Comparison of ENCODE assay signal across 9 cellular contexts in genomic region chr13:107867701-107868661, GRCh38.
A peak's percentile ranks its signal among the peaks of the same experiment; 100 is the strongest.
DNase-seq lines count a peak whose midpoint lies in the region; ATAC-seq, FAIRE-seq and TF ChIP-seq lines count a peak whose summit lies in the region.
"Had no signal": no experiment of that assay in that cellular context is flagged by ENCODE, and none has a peak within 500 bp of the region (broad histone marks: within the 10 kb centered on the region; RNA-seq: fewer than 3 reads in every experiment).

No MANE protein-coding gene starts in this region.

- no peak for FAIRE-seq in GM12891 (lab: Jason Lieb, UNC)

- DNase-seq in DMS153 (lab: John Stamatoyannopoulos, UW) (peak; percentile 57), NCI-H128 (lab: John Stamatoyannopoulos, UW; ENCODE audit: unreplicated experiment) (peak; percentile 45), glutamatergic neuron (peak; percentile 86), putamen (ENCODE audit: low spot score) (peak; percentile 36), GM12891 (ENCODE audit: insufficient read length, low spot score) (no peak)
- no peak for DNase-seq in activated CD8-positive, alpha-beta memory T cell treated with anti-CD3 and anti-CD28 coated beads, Interleukin-2, amount 10 ng/mL, durations not matched to agents 7 days and 5 days

- no peak for TF ChIP-seq CTCF in glutamatergic neuron (IDR thresholded peaks at IDR 0.05; ENCODE audit: partially characterized antibody, unreplicated experiment)

- H3K4me1 Mint-ChIP-seq in activated CD8-positive, alpha-beta memory T cell treated with anti-CD3 and anti-CD28 coated beads, Interleukin-2, amount 10 ng/mL, durations not matched to agents 7 days and 5 days = peaks cover 4% of the 10 kb centered on the region
- H3K4me1 Mint-ChIP-seq in glutamatergic neuron (ENCODE audit: low read depth, unreplicated experiment) = peaks cover 12% of the 10 kb centered on the region

- H3K36me3 Mint-ChIP-seq in activated CD8-positive, alpha-beta memory T cell treated with anti-CD3 and anti-CD28 coated beads, Interleukin-2, amount 10 ng/mL, durations not matched to agents 7 days and 5 days = peaks cover 4% of the 10 kb centered on the region
- H3K36me3 Mint-ChIP-seq in glutamatergic neuron (ENCODE audit: unreplicated experiment) = no peaks in the 10 kb centered on the region
- H3K36me3 Mint-ChIP-seq: IgD-negative memory B cell had no signal

- CTCF ChIA-PET in activated CD8-positive, alpha-beta memory T cell treated with anti-CD3 and anti-CD28 coated beads, Interleukin-2, amount 10 ng/mL, durations not matched to agents 7 days and 5 days (lab: Charles Lee) = no interaction called here

- peak overlapping the region; percentile 47 for H3K4me3 Mint-ChIP-seq in activated CD8-positive, alpha-beta memory T cell treated with anti-CD3 and anti-CD28 coated beads, Interleukin-2, amount 10 ng/mL, durations not matched to agents 7 days and 5 days
- peak overlapping the region; percentile 89 for H3K4me3 Mint-ChIP-seq in glutamatergic neuron (ENCODE audit: unreplicated experiment)

- peak overlapping the region; percentile 15 for H3K27ac Mint-ChIP-seq in activated CD8-positive, alpha-beta memory T cell treated with anti-CD3 and anti-CD28 coated beads, Interleukin-2, amount 10 ng/mL, durations not matched to agents 7 days and 5 days
- peak overlapping the region; percentile 77 for H3K27ac Mint-ChIP-seq in glutamatergic neuron (ENCODE audit: unreplicated experiment)
- H3K27ac Mint-ChIP-seq: IgD-negative memory B cell had no signal

- TF ChIP-seq POLR2A in GM12891 (IDR thresholded peaks at IDR 0.05; ENCODE audit: low read depth, low read length) = no peak

- no peaks in the 10 kb centered on the region for H3K9me3 Mint-ChIP-seq in activated CD8-positive, alpha-beta memory T cell treated with anti-CD3 and anti-CD28 coated beads, Interleukin-2, amount 10 ng/mL, durations not matched to agents 7 days and 5 days (ENCODE audit: low read depth)
- H3K9me3 Mint-ChIP-seq in glutamatergic neuron (ENCODE audit: unreplicated experiment) = peaks cover 18% of the 10 kb centered on the region

- no peak for ATAC-seq in activated CD8-positive, alpha-beta memory T cell treated with anti-CD3 and anti-CD28 coated beads, Interleukin-2, amount 10 ng/mL, durations not matched to agents 7 days and 5 days
- no peak for ATAC-seq in HG03280 (IDR thresholded peaks at IDR 0.05; ENCODE audit: unreplicated experiment)
- no peak for ATAC-seq in GM18858 (IDR thresholded peaks at IDR 0.05; ENCODE audit: unreplicated experiment)

- H3K27me3 Mint-ChIP-seq in activated CD8-positive, alpha-beta memory T cell treated with anti-CD3 and anti-CD28 coated beads, Interleukin-2, amount 10 ng/mL, durations not matched to agents 7 days and 5 days = peaks cover 45% of the 10 kb centered on the region
- peaks cover 10% of the 10 kb centered on the region for H3K27me3 Mint-ChIP-seq in glutamatergic neuron (ENCODE audit: unreplicated experiment)

TF ChIP-seq in GM12891, 5 proteins besides CTCF, POLR2A, EP300 and RAD21:
- TF ChIP-seq PAX5 (IDR thresholded peaks at IDR 0.05; ENCODE audit: insufficient read depth, low read length, severe bottlenecking) (no peak), SPI1 (IDR thresholded peaks at IDR 0.05; ENCODE audit: low read depth, low read length) (no peak), TAF1 (IDR thresholded peaks at IDR 0.05; ENCODE audit: low read depth, low read length) (no peak), POU2F2 (IDR thresholded peaks at IDR 0.05; ENCODE audit: low read depth, low read length) (no peak), POLR2AphosphoS5 (IDR thresholded peaks at IDR 0.05; ENCODE audit: low read depth, low read length) (no peak)

Comparison
In these comparisons a context has a peak if more than half of its experiments do, and no peak if none do; other contexts are left out.
1. DNase-seq: peak in DMS153 (single experiment), NCI-H128 (single experiment), glutamatergic neuron (single experiment) and putamen (single experiment); none in activated CD8-positive, alpha-beta memory T cell treated with anti-CD3 and anti-CD28 coated beads, Interleukin-2, amount 10 ng/mL, durations not matched to agents 7 days and 5 days (single experiment) and GM12891 (single experiment).